In the genomic region with DNA sequence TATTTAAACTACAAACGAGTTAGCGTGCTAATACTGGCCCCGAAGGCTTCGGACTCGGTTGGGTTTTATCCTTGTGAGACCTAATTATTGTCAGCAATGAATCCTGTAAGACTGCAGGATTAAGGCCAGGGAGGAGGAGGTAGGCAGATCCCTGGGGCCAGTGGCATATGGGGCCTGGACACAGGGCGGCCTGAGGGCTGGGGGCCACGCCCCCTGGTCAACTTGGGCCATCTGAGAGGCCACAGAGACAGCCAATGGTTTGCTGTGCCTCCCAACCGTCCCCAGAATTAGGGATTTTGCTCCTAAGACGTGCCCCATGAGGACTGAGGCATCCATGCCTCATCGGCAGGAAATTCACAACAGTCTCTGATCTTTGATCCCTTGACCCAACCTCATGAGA, we compare ENCODE assay signal across 17 cellular contexts. TPM values are rescaled to one million over a fixed set of nuclear protein-coding genes. Genes with fewer than 3 reads are reported as not detected.
A peak's percentile ranks its signal among the peaks of the same experiment; 100 is the strongest.
DNase-seq lines count a peak whose midpoint lies in the region; ATAC-seq and TF ChIP-seq lines count a peak whose summit lies in the region.
"Had no signal": no experiment of that assay in that cellular context is flagged by ENCODE, and none has a peak within 500 bp of the region (broad histone marks: within the 10 kb centered on the region; RNA-seq: fewer than 3 reads in every experiment).

No MANE protein-coding gene starts in this region.

- H3K4me1 Mint-ChIP-seq in nephron progenitor cell, result peaks cover 26% of the 10 kb centered on the region

- H3K27ac ChIP-seq in coronary artery, result no peak overlapping the region
- H3K27ac ChIP-seq: 22Rv1, A549, C4-2B had no signal

- no peaks in the 10 kb centered on the region for H3K36me3 Mint-ChIP-seq in nephron progenitor cell (ENCODE audit: low read depth)

- DNase-seq in DMS 273 (lab: John Stamatoyannopoulos, UW; ENCODE audit: unreplicated experiment) (peak; percentile 39), DMS 273 treated with DMSO at 0.1 percent for 48 hours (lab: John Stamatoyannopoulos, UW) (no peak), ecto neural progenitor cell (ENCODE audit: low spot score) (peak; percentile 61), nephron progenitor cell (no peak), left colon (no peak), coronary artery (ENCODE audit: low spot score) (no peak)
- DNase-seq in activated CD8-positive, alpha-beta memory T cell treated with anti-CD3 and anti-CD28 coated beads, Interleukin-2, amount 50 U/mL, for 48 hours, result no peak
- DNase-seq: AML-193; Caco-2; CD4-positive, alpha-beta T cell; DMS79 treated with DMSO at 0.1 percent for 48 hours; GF-D8; GOT3; H7 had no signal

- H3K9me3 Mint-ChIP-seq in nephron progenitor cell, result no peaks in the 10 kb centered on the region
- H3K9me3 Mint-ChIP-seq: CD4-positive, alpha-beta T cell had no signal

- peak overlapping the region; percentile 71 for H3K27ac Mint-ChIP-seq in nephron progenitor cell
- H3K27ac Mint-ChIP-seq: CD4-positive, alpha-beta T cell had no signal

- no peak overlapping the region for H3K4me3 Mint-ChIP-seq in nephron progenitor cell
- H3K4me3 Mint-ChIP-seq: CD4-positive, alpha-beta T cell had no signal

- no peak overlapping the region for H3K4me3 ChIP-seq in coronary artery
- H3K4me3 ChIP-seq: A549 had no signal

- H3K27me3 Mint-ChIP-seq in nephron progenitor cell (ENCODE audit: low read depth, poor library complexity), result peaks cover 36% of the 10 kb centered on the region
- H3K27me3 Mint-ChIP-seq: CD4-positive, alpha-beta T cell had no signal

- no peak for TF ChIP-seq CTCF in nephron progenitor cell (IDR thresholded peaks at IDR 0.05)
- no peak for TF ChIP-seq CTCF in coronary artery (IDR thresholded peaks at IDR 0.05)

- intact Hi-C loops in left colon (cut with DNase I, micrococcal nuclease), result no loop called here

- no peak for ATAC-seq in left colon
- ATAC-seq: A549 had no signal

RNA-seq across cellular contexts. Expression of a gene that starts 31.1 kb away (rescaled TPM):
- under 1 TPM; 0.18 to 0.31 TPM for total RNA-seq in left colon

Comparison
In these comparisons a context has a peak if more than half of its experiments do, and no peak if none do; other contexts are left out.
1. DNase-seq: peak in DMS 273 (single experiment) and ecto neural progenitor cell (single experiment); none in DMS 273 treated with DMSO at 0.1 percent for 48 hours (single experiment), nephron progenitor cell (single experiment), left colon (0 of 2), coronary artery (single experiment) and activated CD8-positive, alpha-beta memory T cell treated with anti-CD3 and anti-CD28 coated beads, Interleukin-2, amount 50 U/mL, for 48 hours (single experiment).